In genomic region chr14:65132855-65133254, GRCh38 we compare ENCODE assay signal across 1 cellular context.
A peak's percentile ranks its signal among the peaks of the same experiment; 100 is the strongest.
TF ChIP-seq lines count a peak whose summit lies in the region.

No MANE protein-coding gene starts in this region.

TF ChIP-seq in HepG2, 621 proteins besides CTCF, POLR2A, EP300 and RAD21 (continued from another document):
- TF ChIP-seq PRMT3 (CRISPR knock-in tag; IDR thresholded peaks at IDR 0.05; ENCODE audit: borderline replicate concordance, low read depth) (no peak), GZF1 (CRISPR knock-in tag; IDR thresholded peaks at IDR 0.05) (no peak), ZNF670 (CRISPR knock-in tag; IDR thresholded peaks at IDR 0.05; ENCODE audit: borderline replicate concordance) (no peak), IRF2 (CRISPR knock-in tag; IDR thresholded peaks at IDR 0.05) (no peak), MBNL3 (CRISPR knock-in tag; conservative IDR thresholded peaks at IDR 0.05) (no peak), SAFB2 (CRISPR knock-in tag; IDR thresholded peaks at IDR 0.05; ENCODE audit: borderline replicate concordance, low read depth) (no peak), ZNF569 (CRISPR knock-in tag; IDR thresholded peaks at IDR 0.05; ENCODE audit: borderline replicate concordance) (no peak), SALL1 (CRISPR knock-in tag; IDR thresholded peaks at IDR 0.05) (peak; percentile 68), MTF1 (CRISPR knock-in tag; IDR thresholded peaks at IDR 0.05) (no peak), ARNT (IDR thresholded peaks at IDR 0.05) (no peak), ZNF451 (CRISPR knock-in tag; IDR thresholded peaks at IDR 0.05) (no peak), ZNF20 (CRISPR knock-in tag; IDR thresholded peaks at IDR 0.05) (no peak), ELF3 (CRISPR knock-in tag; IDR thresholded peaks at IDR 0.05) (peak; percentile 65), SP5 (CRISPR knock-in tag; IDR thresholded peaks at IDR 0.05; ENCODE audit: borderline replicate concordance, low read depth) (0 out of 2 replicates have a peak, but pooled peaks have one; percentile 38), ZFP41 (CRISPR knock-in tag; IDR thresholded peaks at IDR 0.05; ENCODE audit: borderline replicate concordance) (no peak), MAFF (IDR thresholded peaks at IDR 0.05; ENCODE audit: low read depth, low read length) (no peak), ZNF629 (CRISPR knock-in tag; conservative IDR thresholded peaks at IDR 0.05) (0 out of 2 replicates have a peak, but pooled peaks have one; percentile 23), ZMYM2 (CRISPR knock-in tag; IDR thresholded peaks at IDR 0.05) (peak; percentile 92), ZFP62 (CRISPR knock-in tag; IDR thresholded peaks at IDR 0.05) (no peak), JDP2 (CRISPR knock-in tag; IDR thresholded peaks at IDR 0.05; ENCODE audit: borderline replicate concordance) (no peak), TEAD2 (CRISPR knock-in tag; IDR thresholded peaks at IDR 0.05) (no peak), E2F1 (CRISPR knock-in tag; IDR thresholded peaks at IDR 0.05) (no peak), ETV5 (CRISPR knock-in tag; IDR thresholded peaks at IDR 0.05; ENCODE audit: borderline replicate concordance) (peak; percentile 73; the same call in 1 of the 2 replicates), ZNF101 (CRISPR knock-in tag; IDR thresholded peaks at IDR 0.05; ENCODE audit: borderline replicate concordance, low read depth) (no peak), SOX5 (CRISPR knock-in tag; IDR thresholded peaks at IDR 0.05; ENCODE audit: borderline replicate concordance) (peak; percentile 65; the same call in 1 of the 2 replicates), PAXIP1 (CRISPR knock-in tag; conservative IDR thresholded peaks at IDR 0.05) (peak; percentile 64), ARID3A (IDR thresholded peaks at IDR 0.05; ENCODE audit: low read depth, low read length) (0 out of 2 replicates have a peak, but pooled peaks have one; percentile 35), SMARCE1 (IDR thresholded peaks at IDR 0.05; ENCODE audit: borderline replicate concordance) (no peak), FOXP4 (CRISPR knock-in tag; IDR thresholded peaks at IDR 0.05) (no peak), SNAI1 (CRISPR knock-in tag; IDR thresholded peaks at IDR 0.05; ENCODE audit: borderline replicate concordance) (no peak), PPARG (CRISPR knock-in tag; conservative IDR thresholded peaks at IDR 0.05) (no peak), RXRB (CRISPR knock-in tag; IDR thresholded peaks at IDR 0.05; ENCODE audit: borderline replicate concordance) (no peak), ZNF501 (CRISPR knock-in tag; IDR thresholded peaks at IDR 0.05) (0 out of 2 replicates have a peak, but pooled peaks have one; percentile 35), FOXA3 (CRISPR knock-in tag; IDR thresholded peaks at IDR 0.05) (0 out of 2 replicates have a peak, but pooled peaks have one; percentile 43), ELF4 (CRISPR knock-in tag; IDR thresholded peaks at IDR 0.05; ENCODE audit: borderline replicate concordance) (no peak), MYPOP (CRISPR knock-in tag; IDR thresholded peaks at IDR 0.05) (no peak), JUND (CRISPR knock-in tag; IDR thresholded peaks at IDR 0.05) (no peak), FOXP1 (IDR thresholded peaks at IDR 0.05) (no peak), FOXP1 (CRISPR knock-in tag; IDR thresholded peaks at IDR 0.05) (peak; percentile 42; the same call in 1 of the 2 replicates), FOXK1 (CRISPR knock-in tag; IDR thresholded peaks at IDR 0.05; ENCODE audit: borderline replicate concordance, low read depth) (peak; percentile 43; the same call in 1 of the 2 replicates), ZNF564 (CRISPR knock-in tag; IDR thresholded peaks at IDR 0.05) (no peak), ZBTB40 (IDR thresholded peaks at IDR 0.05) (no peak), ZBTB40 (CRISPR knock-in tag; IDR thresholded peaks at IDR 0.05) (no peak), ZNF749 (CRISPR knock-in tag; IDR thresholded peaks at IDR 0.05; ENCODE audit: borderline replicate concordance) (no peak), ATM (IDR thresholded peaks at IDR 0.05; ENCODE audit: borderline replicate concordance) (no peak)
